In the genomic region with DNA sequence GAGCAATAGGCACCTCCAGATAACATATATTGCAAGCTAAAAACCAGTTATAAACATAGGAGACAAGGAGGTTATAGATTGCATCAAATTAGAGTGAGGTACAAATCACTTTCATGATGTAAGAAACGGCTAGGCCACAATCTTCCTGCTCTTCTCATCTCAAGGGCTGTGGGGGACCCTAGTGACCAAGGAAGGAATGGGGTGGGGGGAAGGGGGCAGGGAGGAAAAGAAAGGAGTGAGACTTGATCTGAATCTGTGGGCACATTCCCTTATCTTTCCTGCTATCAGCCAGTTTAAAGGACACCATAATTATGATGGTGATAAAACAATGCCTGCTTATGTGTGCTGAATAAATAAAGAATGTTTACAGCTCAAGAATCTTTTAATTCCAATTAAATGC, we compare ENCODE assay signal across 14 cellular contexts. TPM values are rescaled to one million over a fixed set of nuclear protein-coding genes. Genes with fewer than 3 reads are reported as not detected.
DNase-seq lines count a peak whose midpoint lies in the region; ATAC-seq, FAIRE-seq and TF ChIP-seq lines count a peak whose summit lies in the region.
"Had no signal": no experiment of that assay in that cellular context is flagged by ENCODE, and none has a peak within 500 bp of the region (broad histone marks: within the 10 kb centered on the region; RNA-seq: fewer than 3 reads in every experiment).

No MANE protein-coding gene starts in this region.

- H3K4me3 ChIP-seq in HEK293 (ENCODE audit: low read depth, low read length) (no peak overlapping the region), K562 (no peak overlapping the region), mesodermal cell (ENCODE audit: extremely low read depth, insufficient read depth, low read length, poor library complexity, severe bottlenecking) (no peak overlapping the region)
- H3K4me3 ChIP-seq: adrenal gland, lung had no signal

- no peaks in the 10 kb centered on the region for H3K9me1 ChIP-seq in K562 (ENCODE audit: control insufficient read depth, insufficient read depth, low read length)

- TF ChIP-seq EP300 in K562 (IDR thresholded peaks at IDR 0.05; ENCODE audit: low read length) = no peak

- no peaks in the 10 kb centered on the region for H4K20me1 ChIP-seq in K562 (replicated peaks; ENCODE audit: control insufficient read depth, insufficient read depth, low read length)

- no peaks in the 10 kb centered on the region for H3K9me3 ChIP-seq in HEK293 (ENCODE audit: control insufficient read depth, insufficient read depth, low read depth, low read length)
- no peaks in the 10 kb centered on the region for H3K9me3 ChIP-seq in K562 (replicated peaks; ENCODE audit: control insufficient read depth, insufficient read depth, low read depth, low read length)
- H3K9me3 ChIP-seq in mesodermal cell (ENCODE audit: control insufficient read depth, low read length) = no peaks in the 10 kb centered on the region
- H3K9me3 ChIP-seq: adrenal gland had no signal

- peak overlapping the region in 1 of 2 experiments; percentile 87; a peak in 1 of 4 replicates for H3K9ac ChIP-seq in K562 (ENCODE audit: insufficient read depth in 1 of 2, low read depth in 2 of 2, low read length in 2 of 2)

- peaks cover 27% of the 10 kb centered on the region for H3K4me1 ChIP-seq in HEK293 (ENCODE audit: control insufficient read depth, insufficient read depth, low read length)
- H3K4me1 ChIP-seq in K562 (replicated peaks in 1 of 2; ENCODE audit: control insufficient read depth in 2 of 2, insufficient read depth in 2 of 2, low read length in 2 of 2) = peaks cover 15 to 23% of the 10 kb centered on the region in 2 experiments; a peak in 4 of 5 replicates
- H3K4me1 ChIP-seq in mesodermal cell (ENCODE audit: control insufficient read depth, insufficient read depth, low read length, poor library complexity, severe bottlenecking) = peaks cover 33% of the 10 kb centered on the region

- POLR2A ChIA-PET in HEK293 (lab: Yijun Ruan, JAX) = interaction anchor here (1.0 kb wide), 1 partner anchor 10 kb away, joined by 4 read pairs; no protein-coding TSS in a partner anchor
- POLR2A ChIA-PET in K562 (lab: Yijun Ruan, JAX) = interaction anchor here (1.7 kb wide), 1 partner anchor 10 kb away, joined by 7 read pairs; no protein-coding TSS in a partner anchor

- FAIRE-seq in K562 (lab: Jason Lieb, UNC) (no peak), HTR-8/SVneo (lab: Jason Lieb, UNC) (no peak)
- FAIRE-seq: GM18507 had no signal

- ATAC-seq in K562 = no peak
- ATAC-seq in GM19397 (IDR thresholded peaks at IDR 0.05; ENCODE audit: unreplicated experiment) = no peak

- WGBS in K562 (ENCODE audit: insufficient coverage, low coverage, missing lambda C conversion rate) = 7% methylated on average over 1 of the region's 1 CpG
- 17% methylated on average over 1 of the region's 1 CpG; no CpG with 5 or more reads in 1 of the 2 experiments for WGBS in mesodermal cell (ENCODE audit: insufficient coverage in 2 of 2), 2 experiments

- peak overlapping the region; percentile 93; the same call in 1 of the 2 replicates for H2AFZ ChIP-seq in K562 (ENCODE audit: low read depth, low read length)

- no peak for TF ChIP-seq POLR2A in K562 (conservative IDR thresholded peaks at IDR 0.05)

- CTCF ChIA-PET in HEK293 (lab: Yijun Ruan, JAX) = interaction anchor here (0.6 to 1.1 kb wide), 2 partner anchors 27 to 91 kb away, joined by 3 to 4 read pairs; no protein-coding TSS in a partner anchor
- CTCF ChIA-PET in K562 (lab: Yijun Ruan, JAX; ENCODE audit: low intra/inter-chr PET ratio) = no interaction called here

- H3K27ac ChIP-seq in 22Rv1 (peak overlapping the region; percentile 99), HEK293 (ENCODE audit: extremely low read depth, low read depth, low read length) (peak overlapping the region; percentile 3; the same call in 1 of the 2 replicates), K562 (ENCODE audit: extremely low read depth, low read depth, low read length) (peak overlapping the region; percentile 92; the same call in 1 of the 3 replicates), mesodermal cell (ENCODE audit: low read depth, low read length, severe bottlenecking) (peak overlapping the region; percentile 95)

- no peaks in the 10 kb centered on the region for H3K36me3 ChIP-seq in HEK293 (ENCODE audit: control insufficient read depth in 2 of 2, insufficient read depth in 1 of 2, low read length in 2 of 2)
- H3K36me3 ChIP-seq in K562 (ENCODE audit: control insufficient read depth, insufficient read depth, low read length) = no peaks in the 10 kb centered on the region
- H3K36me3 ChIP-seq in mesodermal cell (ENCODE audit: control insufficient read depth, insufficient read depth, low read length) = no peaks in the 10 kb centered on the region
- H3K36me3 ChIP-seq: adrenal gland had no signal

- H3K27me3 ChIP-seq in K562 (ENCODE audit: control insufficient read depth in 2 of 2, insufficient read depth in 2 of 2, low read length in 2 of 2) = no peaks in the 10 kb centered on the region
- H3K27me3 ChIP-seq: adrenal gland had no signal

- TF ChIP-seq CTCF in 22Rv1 (IDR thresholded peaks at IDR 0.05) (no peak), HEK293 (tag by site-specific recombination; IDR thresholded peaks at IDR 0.05) (0 out of 2 replicates have a peak, but pooled peaks have one; percentile 19), K562 (IDR thresholded peaks at IDR 0.05 in 2 of 3, conservative IDR thresholded peaks at IDR 0.05 in 1 of 3; ENCODE audit: insufficient read depth in 2 of 3, low read depth in 1 of 3, low read length in 3 of 3) (peak in 1 of 3 experiments; percentile 11; a peak in 1 of 6 replicates)

- BruUV-seq in K562 (replicated peaks; lab: Mats Ljungman, UMichigan) = no TSS peak

- in situ Hi-C loops in K562 (cut with MboI) = no loop called here

- no peak; a peak in 1 of 4 replicates for TF ChIP-seq RAD21 in K562 (CRISPR knock-in tag; conservative IDR thresholded peaks at IDR 0.05 in 1 of 2, IDR thresholded peaks at IDR 0.05 in 1 of 2)

- DNase-seq in K562 (ENCODE audit: extremely low read depth in 1 of 4, low spot score in 3 of 4) (no peak), AML-193 (lab: John Stamatoyannopoulos, UW) (no peak), NCI-H187 (lab: John Stamatoyannopoulos, UW) (no peak), HTR-8/SVneo (ENCODE audit: insufficient read length, low spot score) (no peak)
- DNase-seq: activated CD8-positive, alpha-beta memory T cell treated with anti-CD3 and anti-CD28 coated beads, Interleukin-2, amount 50 U/mL, for 48 hours; effector memory CD4-positive, alpha-beta T cell; Right ventricle myocardium superior had no signal

- no peak overlapping the region for H3K4me2 ChIP-seq in K562 (ENCODE audit: insufficient read depth, low read length)

- H3K79me2 ChIP-seq in K562 (ENCODE audit: control insufficient read depth, insufficient read depth, low read length) = peaks cover 12% of the 10 kb centered on the region; the same call in 2 of the 3 replicates

- intact Hi-C loops in K562 (cut with micrococcal nuclease) = no loop called here

TF ChIP-seq in HEK293, 187 proteins besides CTCF, POLR2A, EP300 and RAD21 (continues in another document):
- no peak for TF ChIP-seq ZNF560 (tag by site-specific recombination; IDR thresholded peaks at IDR 0.05; ENCODE audit: borderline replicate concordance)

RNA-seq across cellular contexts. Expression of a gene that starts 2.5 kb away (rescaled TPM):
- total RNA-seq in K562 (2011; cell fraction: chromatin; rRNA removed; ENCODE audit: low replicate concordance) = 0.44 and 0.51 TPM in 2 replicates
- 0.26 and 0.50 TPM in 2 replicates for total RNA-seq in K562 (2011; cell fraction: nucleolus; rRNA removed)
- total RNA-seq in K562 (2011; cell fraction: nucleoplasm; rRNA removed) = 0.38 and 0.51 TPM in 2 replicates
- total RNA-seq in K562 (2014; rRNA removed) = 0.09 and 0.24 TPM in 2 replicates
- total RNA-seq in K562 (2014; rRNA removed; fragmentation: Illumina TruSeq; extraction: Trizol) = 0.18 and 0.45 TPM in 2 replicates
- 0.36 and 0.49 TPM in 2 replicates for total RNA-seq in K562 (2015; rRNA removed; fragmentation: Illumina TruSeq; extraction: Trizol)
- total RNA-seq in K562 (2021) = 0.42 and 1.0 TPM in 2 replicates
- polyA plus RNA-seq in K562 (2011; rRNA removed) = 0.34 and 1.1 TPM in 2 replicates
- 0.06 and 0.18 TPM in 2 replicates for polyA plus RNA-seq in K562 (2011; cell fraction: cytosol; rRNA removed)
- polyA plus RNA-seq in K562 (2011; cell fraction: nucleus; rRNA removed) = 0.47 and 1.4 TPM in 2 replicates
- polyA plus RNA-seq in K562 (2012) = 0.25 and 0.42 TPM in 2 replicates
- polyA plus RNA-seq in K562 (2014; fragmentation: Illumina TruSeq; extraction: Trizol) = 0.35 and 0.59 TPM in 2 replicates
- polyA plus RNA-seq in K562 (2014; fragmentation: Nextera tagmentation; extraction: Ambion mirVana) = under 1 TPM; 0.76 to 0.77 TPM
- 0.05 and 1.4 TPM in 2 replicates for polyA plus RNA-seq in K562 (2014; rRNA removed)
- 0.18 and 0.35 TPM in 2 replicates for polyA minus RNA-seq in K562 (2011; rRNA and poly(A)+ RNA removed)
- 1.1 TPM in 1 of 2 replicates, not detected in the other for polyA minus RNA-seq in K562 (2011; cell fraction: cytosol; rRNA and poly(A)+ RNA removed)
- 0.22 and 0.40 TPM in 2 replicates for polyA minus RNA-seq in K562 (2011; cell fraction: nucleus; rRNA and poly(A)+ RNA removed)
- 11.4 TPM for polyA plus RNA-seq in mesodermal cell (2013, experiment 1 of 2)
- 10.3 TPM for polyA plus RNA-seq in mesodermal cell (2013, experiment 2 of 2)

RNA-seq across cellular contexts. Expression of a gene that starts 11.0 kb away (rescaled TPM):
- 203 and 284 TPM in 2 replicates for total RNA-seq in K562 (2011; cell fraction: chromatin; rRNA removed; ENCODE audit: low replicate concordance)
- 117 and 140 TPM in 2 replicates for total RNA-seq in K562 (2011; cell fraction: nucleolus; rRNA removed)
- 136 and 162 TPM in 2 replicates for total RNA-seq in K562 (2011; cell fraction: nucleoplasm; rRNA removed)
- total RNA-seq in K562 (2014; rRNA removed) (65.3 and 69.9 TPM in 2 replicates), K562 (2014; rRNA removed; fragmentation: Illumina TruSeq; extraction: Trizol) (58.5 and 59.7 TPM in 2 replicates), K562 (2015; rRNA removed; fragmentation: Illumina TruSeq; extraction: Trizol) (50.9 and 60.2 TPM in 2 replicates), K562 (2021) (58.7 and 64.2 TPM in 2 replicates)
- polyA plus RNA-seq in K562 (2011; rRNA removed) (81.4 and 91.1 TPM in 2 replicates), K562 (2014; fragmentation: Illumina TruSeq; extraction: Trizol) (58.4 and 65.2 TPM in 2 replicates), K562 (2014; fragmentation: Nextera tagmentation; extraction: Ambion mirVana) (10 to 100 TPM; 18.8 to 25.8 TPM), K562 (2014; rRNA removed) (55.5 and 73.7 TPM in 2 replicates)
- polyA plus RNA-seq in K562 (2011; cell fraction: cytosol; rRNA removed) = 46.9 and 65.5 TPM in 2 replicates
- polyA plus RNA-seq in K562 (2011; cell fraction: nucleus; rRNA removed) = 106 and 111 TPM in 2 replicates
- 41.9 and 61.1 TPM in 2 replicates for polyA plus RNA-seq in K562 (2012)
- 118 and 129 TPM in 2 replicates for polyA minus RNA-seq in K562 (2011; rRNA and poly(A)+ RNA removed)
- 14.8 and 32.9 TPM in 2 replicates for polyA minus RNA-seq in K562 (2011; cell fraction: cytosol; rRNA and poly(A)+ RNA removed)
- 104 and 111 TPM in 2 replicates for polyA minus RNA-seq in K562 (2011; cell fraction: nucleus; rRNA and poly(A)+ RNA removed)
- 45.1 TPM for polyA plus RNA-seq in mesodermal cell (2013, experiment 1 of 2)
- polyA plus RNA-seq in mesodermal cell (2013, experiment 2 of 2) = 40.1 TPM

Comparison
In these comparisons a context has a peak if more than half of its experiments do, and no peak if none do; other contexts are left out.
1. H3K27ac ChIP-seq: peak in every context shown above with its lines; median percentile 99 in 22Rv1; 95 in mesodermal cell; 92 in K562; 3 in HEK293.